ENCODE assay signal across 8 cellular contexts in genomic region chr10:68231106-68231901, GRCh38. TPM values are rescaled to one million over a fixed set of nuclear protein-coding genes. Genes with fewer than 3 reads are reported as not detected.
DNase-seq lines count a peak whose midpoint lies in the region; ATAC-seq and TF ChIP-seq lines count a peak whose summit lies in the region.

No MANE protein-coding gene starts in this region.

- H3K4me1 ChIP-seq in endocrine pancreas (ENCODE audit: control insufficient read depth, insufficient read depth, low read length): no peaks in the 10 kb centered on the region

- peak overlapping the region; percentile 42 for H3K9ac ChIP-seq in endocrine pancreas (ENCODE audit: control insufficient read depth, insufficient read depth, low read length)

- H3K9me3 ChIP-seq in endocrine pancreas (ENCODE audit: control insufficient read depth, low read length): no peaks in the 10 kb centered on the region

- in situ Hi-C loops in GM13976 (cut with MboI; ENCODE audit: low sequenced_read_pairs, unreplicated experiment): no loop called here

- H3K27me3 ChIP-seq in endocrine pancreas (ENCODE audit: control insufficient read depth, insufficient read depth, low read length): no peaks in the 10 kb centered on the region

- H3K4me3 Mint-ChIP-seq in activated CD4-positive, alpha-beta T cell treated with anti-CD3 and anti-CD28 coated beads, Interleukin-2, amount 10 ng/mL, durations not matched to agents 24 days and 14 days: peak overlapping the region; percentile 83
- H3K4me3 Mint-ChIP-seq in memory B cell: peak overlapping the region; percentile 76

- H3K36me3 Mint-ChIP-seq in activated CD4-positive, alpha-beta T cell treated with anti-CD3 and anti-CD28 coated beads, Interleukin-2, amount 10 ng/mL, durations not matched to agents 24 days and 14 days (ENCODE audit: low read depth): no peaks in the 10 kb centered on the region
- no peaks in the 10 kb centered on the region for H3K36me3 Mint-ChIP-seq in memory B cell

- peak overlapping the region; percentile 75 for H3K4me3 ChIP-seq in endocrine pancreas (ENCODE audit: control insufficient read depth, insufficient read depth, low read length)

- TF ChIP-seq CTCF in GM13976 (IDR thresholded peaks at IDR 0.05; ENCODE audit: borderline replicate concordance, control extremely low read depth, extremely low read depth, insufficient read depth, missing control alignments): peak; percentile 20

- intact Hi-C loops in activated CD4-positive, alpha-beta T cell treated with anti-CD3 and anti-CD28 coated beads, Interleukin-2, amount 10 ng/mL, durations not matched to agents 24 days and 14 days (cut with micrococcal nuclease): no loop called here

- peaks cover 6% of the 10 kb centered on the region for H3K4me1 Mint-ChIP-seq in activated CD4-positive, alpha-beta T cell treated with anti-CD3 and anti-CD28 coated beads, Interleukin-2, amount 10 ng/mL, durations not matched to agents 24 days and 14 days
- H3K4me1 Mint-ChIP-seq in memory B cell: peaks cover 5% of the 10 kb centered on the region

- DNase-seq in 8988T (peak; percentile 94), GM13976 (ENCODE audit: low spot score) (peak; percentile 91), NCI-H146 (lab: John Stamatoyannopoulos, UW) (peak; percentile 73), memory B cell (ENCODE audit: low spot score in 2 of 2) (peak; percentile 23 to 37)
- peak; percentile 82 for DNase-seq in activated CD4-positive, alpha-beta T cell treated with anti-CD3 and anti-CD28 coated beads, Interleukin-2, amount 10 ng/mL, durations not matched to agents 24 days and 14 days
- DNase-seq in stimulated activated CD8-positive, alpha-beta memory T cell treated with anti-CD3 and anti-CD28 coated beads, Interleukin-15, amount 100 ng/mL, for 24 hours (ENCODE audit: low read depth): peak; percentile 23

- no peak overlapping the region for H3K27ac Mint-ChIP-seq in activated CD4-positive, alpha-beta T cell treated with anti-CD3 and anti-CD28 coated beads, Interleukin-2, amount 10 ng/mL, durations not matched to agents 24 days and 14 days
- no peak overlapping the region for H3K27ac Mint-ChIP-seq in memory B cell

- H3K9me3 Mint-ChIP-seq in activated CD4-positive, alpha-beta T cell treated with anti-CD3 and anti-CD28 coated beads, Interleukin-2, amount 10 ng/mL, durations not matched to agents 24 days and 14 days: no peaks in the 10 kb centered on the region
- H3K9me3 Mint-ChIP-seq in memory B cell: no peaks in the 10 kb centered on the region

- H3K36me3 ChIP-seq in endocrine pancreas (ENCODE audit: control insufficient read depth, insufficient read depth, low read length): no peaks in the 10 kb centered on the region

- ATAC-seq in HG02884 (IDR thresholded peaks at IDR 0.05; ENCODE audit: unreplicated experiment) (peak; percentile 95), memory B cell (ENCODE audit: low read depth) (peak; percentile 95)

- peaks cover 50% of the 10 kb centered on the region for H3K27me3 Mint-ChIP-seq in activated CD4-positive, alpha-beta T cell treated with anti-CD3 and anti-CD28 coated beads, Interleukin-2, amount 10 ng/mL, durations not matched to agents 24 days and 14 days
- H3K27me3 Mint-ChIP-seq in memory B cell: peaks cover 12% of the 10 kb centered on the region

RNA-seq across cellular contexts. Expression of gene ATOH7, which starts 0.6 kb away (rescaled TPM):
- total RNA-seq in activated CD4-positive, alpha-beta T cell treated with anti-CD3 and anti-CD28 coated beads, Interleukin-2, amount 10 ng/mL, durations not matched to agents 24 days and 14 days: not detected in 2 replicates

Comparison
In these comparisons a context has a peak if more than half of its experiments do, and no peak if none do; other contexts are left out.
1. Peak in every context shown above with its lines: DNase-seq, ATAC-seq and H3K4me3 ChIP-seq.
2. DNase-seq: peak in every context shown above with its lines; median percentile 94 in 8988T; 91 in GM13976; 82 in activated CD4-positive, alpha-beta T cell treated with anti-CD3 and anti-CD28 coated beads, Interleukin-2, amount 10 ng/mL, durations not matched to agents 24 days and 14 days; 73 in NCI-H146; 30 in memory B cell; 23 in stimulated activated CD8-positive, alpha-beta memory T cell treated with anti-CD3 and anti-CD28 coated beads, Interleukin-15, amount 100 ng/mL, for 24 hours.